ENCODE assay signal across 10 cellular contexts in genomic region chr2:203799905-203800304, GRCh38.
DNase-seq lines count a peak whose midpoint lies in the region; ATAC-seq and TF ChIP-seq lines count a peak whose summit lies in the region.
"Had no signal": no experiment of that assay in that cellular context is flagged by ENCODE, and none has a peak within 500 bp of the region (broad histone marks: within the 10 kb centered on the region; RNA-seq: fewer than 3 reads in every experiment).

No MANE protein-coding gene starts in this region.

- intact Hi-C loops in Right ventricle myocardium inferior (cut with DNase I) = no loop called here

- peaks cover 0 to 5% (median 3%) of the 10 kb centered on the region in 3 experiments; a peak in 3 of 7 replicates for H3K36me3 Mint-ChIP-seq in H9 (ENCODE audit: insufficient read depth in 1 of 3, low read depth in 3 of 3)

- peaks cover 27 to 90% (median 39%) of the 10 kb centered on the region in 10 experiments for H3K4me1 ChIP-seq in BLaER1 treated with 17β-estradiol and CSF1 and Interleukin-3, amounts not matched to agents 10 nM and 100 nM
- no peaks in the 10 kb centered on the region for H3K4me1 ChIP-seq in trophoblast cell (ENCODE audit: control insufficient read depth in 1 of 2, insufficient read depth in 2 of 2, low read length in 2 of 2)
- peaks cover 2% of the 10 kb centered on the region; the same call in 1 of the 2 replicates for H3K4me1 ChIP-seq in H9 (ENCODE audit: insufficient read depth, low read length)
- peaks cover 0 to 26% of the 10 kb centered on the region in 2 experiments; a peak in 2 of 4 replicates for H3K4me1 ChIP-seq in SK-N-SH (ENCODE audit: control insufficient read depth in 1 of 2, insufficient read depth in 2 of 2, low read depth in 1 of 2, low read length in 1 of 2)
- H3K4me1 ChIP-seq: gastrocnemius medialis had no signal

- no peaks in the 10 kb centered on the region for H3K27me3 Mint-ChIP-seq in H9 (ENCODE audit: low read depth)

- H2AK5ac ChIP-seq in trophoblast cell (ENCODE audit: low read length) = no peak overlapping the region
- no peak overlapping the region for H2AK5ac ChIP-seq in H9 (ENCODE audit: insufficient read length, low read length)

- H3K4me3 Mint-ChIP-seq in H9 = no peak overlapping the region

- H2BK12ac ChIP-seq in trophoblast cell (ENCODE audit: low read length) (no peak overlapping the region), H9 (ENCODE audit: insufficient read length, low read depth, low read length) (no peak overlapping the region)

- no peak overlapping the region for H3K4me3 ChIP-seq in BLaER1 treated with 17β-estradiol and CSF1 and Interleukin-3, amounts not matched to agents 10 nM and 100 nM
- H3K4me3 ChIP-seq in trophoblast cell (ENCODE audit: low read depth, low read length) (no peak overlapping the region), SK-N-SH (ENCODE audit: low read depth in 2 of 2, low read length in 1 of 2) (no peak overlapping the region)
- H3K4me3 ChIP-seq: gastrocnemius medialis had no signal

- peak overlapping the region in 2 of 11 experiments; percentile 2 to 37; a peak in 1 of 22 replicates for H3K9ac ChIP-seq in BLaER1 treated with 17β-estradiol and CSF1 and Interleukin-3, amounts not matched to agents 10 nM and 100 nM
- H3K9ac ChIP-seq in trophoblast cell (ENCODE audit: low read length) = no peak overlapping the region
- H3K9ac ChIP-seq in H9 (ENCODE audit: extremely low read depth, insufficient read length, low read length) = no peak overlapping the region
- H3K9ac ChIP-seq in SK-N-SH = no peak overlapping the region

- H4K12ac ChIP-seq in trophoblast cell (ENCODE audit: low read depth, low read length) = no peak overlapping the region

- no peak for TF ChIP-seq EP300 in SK-N-SH (IDR thresholded peaks at IDR 0.05; ENCODE audit: borderline replicate concordance in 1 of 2, low read depth in 1 of 2, low read length in 1 of 2)

- H3K9me2 ChIP-seq in SK-N-SH = no peaks in the 10 kb centered on the region

- no peak overlapping the region for H3T11ph ChIP-seq in H9 (ENCODE audit: low read length)

- H3K23me2 ChIP-seq in H9 (ENCODE audit: insufficient read length, low read depth, low read length, poor library complexity, severe bottlenecking) = no peaks in the 10 kb centered on the region

- no peak overlapping the region for H2BK15ac ChIP-seq in H9 (ENCODE audit: low read depth, low read length)

- peaks cover 0 to 27% (median 7%) of the 10 kb centered on the region in 11 experiments; a peak in 9 of 22 replicates for H3K27me3 ChIP-seq in BLaER1 treated with 17β-estradiol and CSF1 and Interleukin-3, amounts not matched to agents 10 nM and 100 nM
- H3K27me3 ChIP-seq in trophoblast cell (ENCODE audit: insufficient read depth, low read length) (no peaks in the 10 kb centered on the region), H9 (ENCODE audit: insufficient read depth, low read length) (no peaks in the 10 kb centered on the region), SK-N-SH (ENCODE audit: insufficient read depth) (no peaks in the 10 kb centered on the region)
- H3K27me3 ChIP-seq: gastrocnemius medialis had no signal

- H3K23ac ChIP-seq in trophoblast cell (ENCODE audit: low read length) (no peak overlapping the region), H9 (ENCODE audit: insufficient read length, low read depth, low read length) (no peak overlapping the region)

- H3F3A ChIP-seq in SK-N-SH (replicated peaks; ENCODE audit: insufficient read depth) = peaks cover 26% of the 10 kb centered on the region

- peaks cover 0 to 4% of the 10 kb centered on the region in 2 experiments; a peak in 2 of 5 replicates for H3K9me3 Mint-ChIP-seq in H9

- WGBS in trophoblast cell (ENCODE audit: extremely low coverage, insufficient coverage, insufficient read length) = no CpG with 5 or more reads among the region's 3 CpGs
- WGBS in H9 (ENCODE audit: extremely low coverage, insufficient read length, low lambda C conversion rate) = no CpG with 5 or more reads among the region's 3 CpGs
- WGBS in SK-N-SH (ENCODE audit: low lambda C conversion rate) = 79% methylated on average over 3 of the region's 3 CpGs

- H3K4ac ChIP-seq in trophoblast cell (ENCODE audit: low read depth, low read length) (no peak overlapping the region), H9 (ENCODE audit: low read depth, low read length) (no peak overlapping the region)

- H4K91ac ChIP-seq in trophoblast cell (ENCODE audit: low read depth, low read length) (no peak overlapping the region), H9 (ENCODE audit: insufficient read length, low read depth, low read length) (no peak overlapping the region)

- H3K79me2 ChIP-seq in trophoblast cell (ENCODE audit: control insufficient read depth, insufficient read depth, low read length, poor library complexity) (no peaks in the 10 kb centered on the region), H9 (ENCODE audit: insufficient read depth, low read length) (no peaks in the 10 kb centered on the region), SK-N-SH (ENCODE audit: insufficient read depth) (no peaks in the 10 kb centered on the region)

- H4K20me1 ChIP-seq in BLaER1 treated with 17β-estradiol and CSF1 and Interleukin-3, amounts not matched to agents 10 nM and 100 nM = no peaks in the 10 kb centered on the region
- no peaks in the 10 kb centered on the region for H4K20me1 ChIP-seq in H9 (ENCODE audit: control insufficient read depth, insufficient read depth, insufficient read length)
- no peaks in the 10 kb centered on the region for H4K20me1 ChIP-seq in SK-N-SH (ENCODE audit: insufficient read depth)

- CTCF ChIA-PET in SK-N-SH (lab: Yijun Ruan, JAX) = interaction anchor here (0.7 to 4.8 kb wide), 4 partner anchors 16 to 96 kb away, joined by 3 to 32 read pairs (median 3); no protein-coding TSS in a partner anchor

- TF ChIP-seq RAD21 in SK-N-SH (IDR thresholded peaks at IDR 0.05; ENCODE audit: low read length) = no peak

- peak overlapping the region; percentile 42 to 80 (median 59) for H3K4me2 ChIP-seq in BLaER1 treated with 17β-estradiol and CSF1 and Interleukin-3, amounts not matched to agents 10 nM and 100 nM
- H3K4me2 ChIP-seq in trophoblast cell (ENCODE audit: low read length) (no peak overlapping the region), H9 (ENCODE audit: insufficient read depth, insufficient read length, low read length) (no peak overlapping the region), SK-N-SH (no peak overlapping the region)

- H2BK5ac ChIP-seq in trophoblast cell (ENCODE audit: low read depth, low read length, poor library complexity) (no peak overlapping the region), H9 (ENCODE audit: insufficient read length, low read length) (no peak overlapping the region)

- no peaks in the 10 kb centered on the region for H3K36me3 ChIP-seq in BLaER1 treated with 17β-estradiol and CSF1 and Interleukin-3, amounts not matched to agents 10 nM and 100 nM
- no peaks in the 10 kb centered on the region for H3K36me3 ChIP-seq in trophoblast cell (ENCODE audit: control insufficient read depth in 1 of 2, insufficient read depth in 2 of 2, low read length in 2 of 2)
- H3K36me3 ChIP-seq in SK-N-SH (replicated peaks in 1 of 2; ENCODE audit: control insufficient read depth in 1 of 2, insufficient read depth in 2 of 2, low read length in 1 of 2) = no peaks in the 10 kb centered on the region
- H3K36me3 ChIP-seq: gastrocnemius medialis had no signal

- H3K4me1 Mint-ChIP-seq in H9 = peaks cover 0 to 7% of the 10 kb centered on the region in 2 experiments; a peak in 2 of 4 replicates

- H3K27ac Mint-ChIP-seq in H9 = no peak overlapping the region

- peak; percentile 91 for ATAC-seq in GM18861 (IDR thresholded peaks at IDR 0.05; ENCODE audit: unreplicated experiment)
- peak; percentile 92 for ATAC-seq in HG02588 (IDR thresholded peaks at IDR 0.05; ENCODE audit: unreplicated experiment)
- peak; percentile 88 for ATAC-seq in HG03521 (IDR thresholded peaks at IDR 0.05; ENCODE audit: unreplicated experiment)
- ATAC-seq in Right ventricle myocardium inferior = no peak
- ATAC-seq: gastrocnemius medialis had no signal

- no peak overlapping the region for H3K14ac ChIP-seq in trophoblast cell (ENCODE audit: low read length)
- H3K14ac ChIP-seq in H9 (ENCODE audit: insufficient read depth, low read length) = no peak overlapping the region

- H3K56ac ChIP-seq in H9 (ENCODE audit: insufficient read length, low read depth, low read length) = no peak overlapping the region

- no peak overlapping the region for H2AFZ ChIP-seq in trophoblast cell (ENCODE audit: insufficient read depth, low read length, poor library complexity)
- H2AFZ ChIP-seq in H9 (ENCODE audit: low read length) = no peak overlapping the region
- H2AFZ ChIP-seq in SK-N-SH (ENCODE audit: low read depth) = no peak overlapping the region

- DNase-seq in trophoblast cell (no peak), H9 (no peak), SK-N-SH (no peak), Right ventricle myocardium inferior (ENCODE audit: missing footprints) (no peak)
- DNase-seq: activated CD4-positive, CD25-positive, alpha-beta regulatory T cell; gastrocnemius medialis had no signal

- peaks cover 0 to 12% (median 5%) of the 10 kb centered on the region in 11 experiments; a peak in 11 of 22 replicates for H3K9me3 ChIP-seq in BLaER1 treated with 17β-estradiol and CSF1 and Interleukin-3, amounts not matched to agents 10 nM and 100 nM (replicated peaks in 1 of 11)
- H3K9me3 ChIP-seq in trophoblast cell (ENCODE audit: insufficient read depth, low read depth, low read length) (no peaks in the 10 kb centered on the region), H9 (ENCODE audit: control insufficient read depth, low read depth, low read length) (no peaks in the 10 kb centered on the region), SK-N-SH (no peaks in the 10 kb centered on the region)

- H3K79me1 ChIP-seq in trophoblast cell (ENCODE audit: low read length) = no peaks in the 10 kb centered on the region
- no peaks in the 10 kb centered on the region for H3K79me1 ChIP-seq in H9 (ENCODE audit: insufficient read depth, low read depth, low read length, poor library complexity, severe bottlenecking)

- H4K5ac ChIP-seq in H9 (ENCODE audit: insufficient read length, low read depth, low read length) = no peak overlapping the region

- POLR2A ChIA-PET in SK-N-SH (lab: Yijun Ruan, JAX) = no interaction called here

- no peak overlapping the region for H4K8ac ChIP-seq in trophoblast cell (ENCODE audit: low read depth, low read length)
- H4K8ac ChIP-seq in H9 (replicated peaks; ENCODE audit: insufficient read length, low read depth, low read length) = no peak overlapping the region

- H2BK20ac ChIP-seq in H9 (ENCODE audit: low read depth, low read length, poor library complexity, severe bottlenecking) = no peak overlapping the region

- H2BK120ac ChIP-seq in trophoblast cell (ENCODE audit: insufficient read depth, low read length, poor library complexity) (no peak overlapping the region), H9 (ENCODE audit: low read depth, low read length, poor library complexity, severe bottlenecking) (no peak overlapping the region)

- peak overlapping the region in 2 of 11 experiments; percentile 18 to 26; a peak in 3 of 22 replicates for H3K27ac ChIP-seq in BLaER1 treated with 17β-estradiol and CSF1 and Interleukin-3, amounts not matched to agents 10 nM and 100 nM
- H3K27ac ChIP-seq in trophoblast cell (ENCODE audit: low read depth, low read length) = no peak overlapping the region
- no peak overlapping the region for H3K27ac ChIP-seq in H9 (ENCODE audit: insufficient read length, low read depth, low read length)
- no peak overlapping the region for H3K27ac ChIP-seq in SK-N-SH (ENCODE audit: low read depth in 2 of 2, low read length in 1 of 2)
- H3K27ac ChIP-seq: gastrocnemius medialis had no signal

- H3K18ac ChIP-seq in trophoblast cell (ENCODE audit: low read length) = no peak overlapping the region
- no peak overlapping the region for H3K18ac ChIP-seq in H9 (ENCODE audit: insufficient read length, low read depth, low read length)

- TF ChIP-seq CTCF in H9 (conservative IDR thresholded peaks at IDR 0.05) = no peak
- no peak for TF ChIP-seq CTCF in SK-N-SH (IDR thresholded peaks at IDR 0.05)

Comparison
In these comparisons a context has a peak if more than half of its experiments do, and no peak if none do; other contexts are left out.
1. H3K4me2 ChIP-seq: peak in BLaER1 treated with 17β-estradiol and CSF1 and Interleukin-3, amounts not matched to agents 10 nM and 100 nM (11 of 11); none in trophoblast cell (single experiment), H9 (single experiment) and SK-N-SH (single experiment).